Comparison of ENCODE assay signal across 16 cellular contexts in the genomic region with DNA sequence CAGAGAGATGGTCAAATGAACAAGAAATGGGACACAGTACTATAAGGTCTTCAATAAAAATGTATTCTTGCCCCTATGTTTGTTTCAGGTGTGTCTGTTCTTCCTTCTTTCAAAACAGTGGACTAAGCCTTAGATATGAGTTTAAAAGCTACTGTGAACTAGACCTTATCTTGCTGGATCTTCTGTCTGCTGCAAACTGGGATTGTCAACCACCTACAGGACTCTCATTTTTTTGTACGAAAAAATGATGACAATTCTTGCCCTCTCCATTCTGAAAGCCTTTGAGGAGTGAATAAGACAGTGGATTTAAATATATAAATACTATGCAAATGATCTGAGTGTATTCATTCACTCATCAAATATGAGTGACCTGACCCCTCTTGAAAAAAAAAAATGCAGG.
DNase-seq lines count a peak whose midpoint lies in the region; ATAC-seq and TF ChIP-seq lines count a peak whose summit lies in the region.
"Had no signal": no experiment of that assay in that cellular context is flagged by ENCODE, and none has a peak within 500 bp of the region (broad histone marks: within the 10 kb centered on the region; RNA-seq: fewer than 3 reads in every experiment).

No MANE protein-coding gene starts in this region.

- H4K20me1 ChIP-seq in PC-3 (ENCODE audit: low read length), result no peaks in the 10 kb centered on the region
- H4K20me1 ChIP-seq: BLaER1 treated with 17β-estradiol and CSF1 and Interleukin-3, amounts not matched to agents 10 nM and 100 nM had no signal

- no peak overlapping the region for H3K4me3 ChIP-seq in SJSA1
- H3K4me3 ChIP-seq in PC-3 (ENCODE audit: low read length), result no peak overlapping the region
- H3K4me3 ChIP-seq: BLaER1 treated with 17β-estradiol and CSF1 and Interleukin-3, amounts not matched to agents 10 nM and 100 nM; GM12878 had no signal

- no TSS peak for BruUV-seq in PC-3 (replicated peaks; lab: Mats Ljungman, UMichigan)

- POLR2A ChIA-PET in PC-3 (lab: Charles Lee; ENCODE audit: unreplicated experiment), result no interaction called here

- H3K4me1 ChIP-seq in SJSA1 (replicated peaks) (peaks cover 16% of the 10 kb centered on the region), PC-3 (ENCODE audit: insufficient read depth, low read length) (no peaks in the 10 kb centered on the region)

- no peak overlapping the region for H2AFZ ChIP-seq in PC-3 (ENCODE audit: low read length)

- no peaks in the 10 kb centered on the region for H3F3A ChIP-seq in PC-3 (ENCODE audit: low read length, unreplicated experiment)

- CTCF ChIA-PET in PC-3 (lab: Charles Lee), result no interaction called here

- DNase-seq in EH (ENCODE audit: low read depth) (peak; percentile 16), SJSA1 (ENCODE audit: low read depth in 1 of 2, low spot score in 2 of 2) (no peak), kidney glomerular epithelial cell (lab: John Stamatoyannopoulos, UW) (peak; percentile 16), HFFc6 (no peak), PC-3 (no peak)
- no peak for DNase-seq in activated naive CD4-positive, alpha-beta T cell (lab: John Stamatoyannopoulos, UW)
- DNase-seq: 8988T; Calu3; CD8-positive, alpha-beta T cell; DMS79 treated with DMSO at 0.1 percent for 48 hours; H9 had no signal

- no peaks in the 10 kb centered on the region for H3K36me3 ChIP-seq in SJSA1
- no peaks in the 10 kb centered on the region for H3K36me3 ChIP-seq in PC-3 (ENCODE audit: low read depth, low read length)

- no peak overlapping the region for H3K27ac Mint-ChIP-seq in HFFc6
- H3K27ac Mint-ChIP-seq: B cell; CD8-positive, alpha-beta T cell; H9 had no signal

- H3K9me3 Mint-ChIP-seq in HFFc6, result peaks cover 7% of the 10 kb centered on the region

- peaks cover 18% of the 10 kb centered on the region for H3K4me1 Mint-ChIP-seq in HFFc6 (ENCODE audit: low read depth)
- H3K4me1 Mint-ChIP-seq: B cell had no signal

- H3K27me3 ChIP-seq in SJSA1 (replicated peaks), result no peaks in the 10 kb centered on the region
- no peaks in the 10 kb centered on the region for H3K27me3 ChIP-seq in PC-3 (ENCODE audit: low read length)
- H3K27me3 ChIP-seq: BLaER1 treated with 17β-estradiol and CSF1 and Interleukin-3, amounts not matched to agents 10 nM and 100 nM had no signal

- no peak overlapping the region for H3K4me3 Mint-ChIP-seq in HFFc6
- H3K4me3 Mint-ChIP-seq: B cell; CD8-positive, alpha-beta T cell; H9 had no signal

- ATAC-seq in PC-3 (no peak), HG03442 (IDR thresholded peaks at IDR 0.05; ENCODE audit: unreplicated experiment) (no peak)
- ATAC-seq: CD8-positive, alpha-beta T cell had no signal

- no peaks in the 10 kb centered on the region for H3K79me2 ChIP-seq in PC-3 (ENCODE audit: low read length)

- H3K27me3 Mint-ChIP-seq in HFFc6 (ENCODE audit: insufficient read depth), result no peaks in the 10 kb centered on the region; the same call in none of the 2 replicates
- H3K27me3 Mint-ChIP-seq: B cell had no signal

- TF ChIP-seq CTCF in HFFc6 (IDR thresholded peaks at IDR 0.05) (no peak), PC-3 (conservative IDR thresholded peaks at IDR 0.05; ENCODE audit: low read depth, low read length) (no peak)

- no peaks in the 10 kb centered on the region for H3K9me2 ChIP-seq in PC-3 (replicated peaks; ENCODE audit: low read length)

- intact Hi-C loops in PC-3 (cut with micrococcal nuclease), result no loop called here

- H3K27ac ChIP-seq in SJSA1 (peak overlapping the region; percentile 41; the same call in 1 of the 2 replicates), PC-3 (ENCODE audit: low read length) (no peak overlapping the region)
- H3K27ac ChIP-seq: BLaER1 treated with 17β-estradiol and CSF1 and Interleukin-3, amounts not matched to agents 10 nM and 100 nM; HL-60 had no signal

- H3K9me3 ChIP-seq in SJSA1 (replicated peaks) (no peaks in the 10 kb centered on the region), PC-3 (ENCODE audit: low read length) (no peaks in the 10 kb centered on the region)

- no peak overlapping the region for H3K9ac ChIP-seq in PC-3 (ENCODE audit: low read length)
- H3K9ac ChIP-seq: BLaER1 treated with 17β-estradiol and CSF1 and Interleukin-3, amounts not matched to agents 10 nM and 100 nM had no signal

- peaks cover 7% of the 10 kb centered on the region for H3K36me3 Mint-ChIP-seq in HFFc6 (ENCODE audit: low read depth)

- H3K4me2 ChIP-seq in PC-3 (ENCODE audit: low read length), result no peak overlapping the region

Comparison
In these comparisons a context has a peak if more than half of its experiments do, and no peak if none do; other contexts are left out.
1. DNase-seq: peak in EH (single experiment) and kidney glomerular epithelial cell (single experiment); none in SJSA1 (0 of 2), activated naive CD4-positive, alpha-beta T cell (0 of 4), HFFc6 (single experiment) and PC-3 (single experiment).